1 cellular context compared by ENCODE assay signal in the genomic region with DNA sequence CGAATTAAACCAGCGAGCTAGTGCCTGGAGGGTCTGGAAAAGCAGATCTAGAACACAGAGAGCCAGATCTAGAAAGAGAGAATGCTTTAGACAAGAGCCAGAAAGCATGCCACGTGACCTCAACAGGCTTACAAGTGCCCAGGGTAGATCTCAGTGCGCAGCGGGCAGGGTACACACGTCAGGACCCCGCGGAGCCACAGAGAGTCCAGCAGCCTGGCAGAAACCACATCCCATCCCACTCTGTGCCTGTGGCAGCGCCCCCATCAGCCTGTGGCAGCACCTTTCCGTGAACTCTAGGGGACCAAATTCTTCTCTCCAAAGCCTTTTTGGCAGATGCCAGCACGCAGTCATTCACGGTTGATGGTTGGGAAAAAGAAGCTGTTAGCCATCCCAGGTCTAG.
TF ChIP-seq lines count a peak whose summit lies in the region.

No MANE protein-coding gene starts in this region.

TF ChIP-seq in GM23338, 12 proteins besides CTCF, POLR2A, EP300 and RAD21:
- TF ChIP-seq, protein P1, sequence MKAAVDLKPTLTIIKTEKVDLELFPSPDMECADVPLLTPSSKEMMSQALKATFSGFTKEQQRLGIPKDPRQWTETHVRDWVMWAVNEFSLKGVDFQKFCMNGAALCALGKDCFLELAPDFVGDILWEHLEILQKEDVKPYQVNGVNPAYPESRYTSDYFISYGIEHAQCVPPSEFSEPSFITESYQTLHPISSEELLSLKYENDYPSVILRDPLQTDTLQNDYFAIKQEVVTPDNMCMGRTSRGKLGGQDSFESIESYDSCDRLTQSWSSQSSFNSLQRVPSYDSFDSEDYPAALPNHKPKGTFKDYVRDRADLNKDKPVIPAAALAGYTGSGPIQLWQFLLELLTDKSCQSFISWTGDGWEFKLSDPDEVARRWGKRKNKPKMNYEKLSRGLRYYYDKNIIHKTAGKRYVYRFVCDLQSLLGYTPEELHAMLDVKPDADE (IDR thresholded peaks at IDR 0.05), result no peak
- TF ChIP-seq NANOG (IDR thresholded peaks at IDR 0.05; ENCODE audit: borderline replicate concordance), result no peak
- no peak for TF ChIP-seq EZH2 (IDR thresholded peaks at IDR 0.05; ENCODE audit: low read depth, unreplicated experiment)
- TF ChIP-seq, protein P2, sequence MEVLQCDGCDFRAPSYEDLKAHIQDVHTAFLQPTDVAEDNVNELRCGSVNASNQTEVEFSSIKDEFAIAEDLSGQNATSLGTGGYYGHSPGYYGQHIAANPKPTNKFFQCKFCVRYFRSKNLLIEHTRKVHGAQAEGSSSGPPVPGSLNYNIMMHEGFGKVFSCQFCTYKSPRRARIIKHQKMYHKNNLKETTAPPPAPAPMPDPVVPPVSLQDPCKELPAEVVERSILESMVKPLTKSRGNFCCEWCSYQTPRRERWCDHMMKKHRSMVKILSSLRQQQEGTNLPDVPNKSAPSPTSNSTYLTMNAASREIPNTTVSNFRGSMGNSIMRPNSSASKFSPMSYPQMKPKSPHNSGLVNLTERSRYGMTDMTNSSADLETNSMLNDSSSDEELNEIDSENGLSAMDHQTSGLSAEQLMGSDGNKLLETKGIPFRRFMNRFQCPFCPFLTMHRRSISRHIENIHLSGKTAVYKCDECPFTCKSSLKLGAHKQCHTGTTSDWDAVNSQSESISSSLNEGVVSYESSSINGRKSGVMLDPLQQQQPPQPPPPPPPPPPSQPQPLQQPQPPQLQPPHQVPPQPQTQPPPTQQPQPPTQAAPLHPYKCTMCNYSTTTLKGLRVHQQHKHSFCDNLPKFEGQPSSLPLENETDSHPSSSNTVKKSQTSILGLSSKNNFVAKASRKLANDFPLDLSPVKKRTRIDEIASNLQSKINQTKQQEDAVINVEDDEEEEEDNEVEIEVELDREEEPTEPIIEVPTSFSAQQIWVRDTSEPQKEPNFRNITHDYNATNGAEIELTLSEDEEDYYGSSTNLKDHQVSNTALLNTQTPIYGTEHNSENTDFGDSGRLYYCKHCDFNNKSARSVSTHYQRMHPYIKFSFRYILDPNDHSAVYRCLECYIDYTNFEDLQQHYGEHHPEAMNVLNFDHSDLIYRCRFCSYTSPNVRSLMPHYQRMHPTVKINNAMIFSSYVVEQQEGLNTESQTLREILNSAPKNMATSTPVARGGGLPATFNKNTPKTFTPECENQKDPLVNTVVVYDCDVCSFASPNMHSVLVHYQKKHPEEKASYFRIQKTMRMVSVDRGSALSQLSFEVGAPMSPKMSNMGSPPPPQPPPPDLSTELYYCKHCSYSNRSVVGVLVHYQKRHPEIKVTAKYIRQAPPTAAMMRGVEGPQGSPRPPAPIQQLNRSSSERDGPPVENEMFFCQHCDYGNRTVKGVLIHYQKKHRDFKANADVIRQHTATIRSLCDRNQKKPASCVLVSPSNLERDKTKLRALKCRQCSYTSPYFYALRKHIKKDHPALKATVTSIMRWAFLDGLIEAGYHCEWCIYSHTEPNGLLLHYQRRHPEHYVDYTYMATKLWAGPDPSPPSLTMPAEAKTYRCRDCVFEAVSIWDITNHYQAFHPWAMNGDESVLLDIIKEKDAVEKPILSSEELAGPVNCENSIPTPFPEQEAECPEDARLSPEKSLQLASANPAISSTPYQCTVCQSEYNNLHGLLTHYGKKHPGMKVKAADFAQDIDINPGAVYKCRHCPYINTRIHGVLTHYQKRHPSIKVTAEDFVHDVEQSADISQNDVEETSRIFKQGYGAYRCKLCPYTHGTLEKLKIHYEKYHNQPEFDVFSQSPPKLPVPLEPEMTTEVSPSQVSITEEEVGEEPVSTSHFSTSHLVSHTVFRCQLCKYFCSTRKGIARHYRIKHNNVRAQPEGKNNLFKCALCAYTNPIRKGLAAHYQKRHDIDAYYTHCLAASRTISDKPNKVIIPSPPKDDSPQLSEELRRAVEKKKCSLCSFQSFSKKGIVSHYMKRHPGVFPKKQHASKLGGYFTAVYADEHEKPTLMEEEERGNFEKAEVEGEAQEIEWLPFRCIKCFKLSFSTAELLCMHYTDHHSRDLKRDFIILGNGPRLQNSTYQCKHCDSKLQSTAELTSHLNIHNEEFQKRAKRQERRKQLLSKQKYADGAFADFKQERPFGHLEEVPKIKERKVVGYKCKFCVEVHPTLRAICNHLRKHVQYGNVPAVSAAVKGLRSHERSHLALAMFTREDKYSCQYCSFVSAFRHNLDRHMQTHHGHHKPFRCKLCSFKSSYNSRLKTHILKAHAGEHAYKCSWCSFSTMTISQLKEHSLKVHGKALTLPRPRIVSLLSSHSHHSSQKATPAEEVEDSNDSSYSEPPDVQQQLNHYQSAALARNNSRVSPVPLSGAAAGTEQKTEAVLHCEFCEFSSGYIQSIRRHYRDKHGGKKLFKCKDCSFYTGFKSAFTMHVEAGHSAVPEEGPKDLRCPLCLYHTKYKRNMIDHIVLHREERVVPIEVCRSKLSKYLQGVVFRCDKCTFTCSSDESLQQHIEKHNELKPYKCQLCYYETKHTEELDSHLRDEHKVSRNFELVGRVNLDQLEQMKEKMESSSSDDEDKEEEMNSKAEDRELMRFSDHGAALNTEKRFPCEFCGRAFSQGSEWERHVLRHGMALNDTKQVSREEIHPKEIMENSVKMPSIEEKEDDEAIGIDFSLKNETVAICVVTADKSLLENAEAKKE (CRISPR knock-in tag; IDR thresholded peaks at IDR 0.05), result no peak
- no peak for TF ChIP-seq EZH2phosphoT487 (IDR thresholded peaks at IDR 0.05; ENCODE audit: unreplicated experiment)
- no peak for TF ChIP-seq POLR2AphosphoS5 (IDR thresholded peaks at IDR 0.05; ENCODE audit: low read depth)
